In genomic region chr4:109408711-109409110, GRCh38 we compare ENCODE assay signal across 19 cellular contexts. TPM values are rescaled to one million over a fixed set of nuclear protein-coding genes. Genes with fewer than 3 reads are reported as not detected.
DNase-seq lines count a peak whose midpoint lies in the region; FAIRE-seq and TF ChIP-seq lines count a peak whose summit lies in the region.
"Had no signal": no experiment of that assay in that cellular context is flagged by ENCODE, and none has a peak within 500 bp of the region (broad histone marks: within the 10 kb centered on the region; RNA-seq: fewer than 3 reads in every experiment).

No MANE protein-coding gene starts in this region.

- H3K4me1 Mint-ChIP-seq in HFFc6 (ENCODE audit: low read depth): peaks cover 16% of the 10 kb centered on the region

- no peaks in the 10 kb centered on the region for H3K9me3 Mint-ChIP-seq in HFFc6

- peak overlapping the region; percentile 14; the same call in 1 of the 2 replicates for H3K4me3 Mint-ChIP-seq in HFFc6

- H3K4me1 ChIP-seq in keratinocyte (ENCODE audit: control insufficient read depth, extremely low read depth, insufficient read depth, low read length): peaks cover 7% of the 10 kb centered on the region
- H3K4me1 ChIP-seq in esophagus squamous epithelium: peaks cover 0 to 12% (median 0%) of the 10 kb centered on the region in 3 donors
- H3K4me1 ChIP-seq: SJSA1 had no signal

- H3K9ac ChIP-seq in keratinocyte (ENCODE audit: control insufficient read depth, extremely low read depth, insufficient read depth, low read length): no peak overlapping the region

- dilution Hi-C loops in keratinocyte (cut with MboI; ENCODE audit: extremely low pct_ligation_motif_present, low sequenced_read_pairs): no loop called here

- intact Hi-C loops in esophagus squamous epithelium (cut with DNase I): loop anchor here (10.0 kb wide), 1 partner anchor 574 kb away; no protein-coding TSS in a partner anchor

- H3K27me3 Mint-ChIP-seq in HFFc6 (ENCODE audit: insufficient read depth): no peaks in the 10 kb centered on the region

- TF ChIP-seq POLR2A in esophagus squamous epithelium (IDR thresholded peaks at IDR 0.05): no peak

- TF ChIP-seq CTCF in HFFc6 (IDR thresholded peaks at IDR 0.05) (no peak), keratinocyte (optimal IDR thresholded peaks at IDR 0.05 in 1 of 3, IDR thresholded peaks at IDR 0.05 in 1 of 3, conservative IDR thresholded peaks at IDR 0.05 in 1 of 3; ENCODE audit: extremely low read depth in 1 of 3, insufficient read depth in 2 of 3, low read length in 3 of 3) (no peak), esophagus squamous epithelium (IDR thresholded peaks at IDR 0.05) (no peak)

- H3K4me3 ChIP-seq in keratinocyte (ENCODE audit: control insufficient read depth in 2 of 3, extremely low read depth in 1 of 3, insufficient read depth in 2 of 3, low read depth in 1 of 3, low read length in 3 of 3) (no peak overlapping the region), esophagus squamous epithelium (no peak overlapping the region)
- H3K4me3 ChIP-seq: SJSA1 had no signal

- H2AFZ ChIP-seq in keratinocyte (ENCODE audit: control insufficient read depth, low read length): no peak overlapping the region

- H3K36me3 Mint-ChIP-seq in HFFc6 (ENCODE audit: low read depth): no peaks in the 10 kb centered on the region

- H3K79me2 ChIP-seq in keratinocyte (ENCODE audit: control insufficient read depth, insufficient read depth, low read length): no peaks in the 10 kb centered on the region

- FAIRE-seq in keratinocyte (lab: Jason Lieb, UNC): peak; percentile 44
- FAIRE-seq: A204.1 had no signal

- H3K27ac Mint-ChIP-seq in HFFc6: peak overlapping the region; percentile 50

- DNase-seq in EH (ENCODE audit: low read depth): peak; percentile 77
- peak; percentile 62 for DNase-seq in HFFc6
- DNase-seq in T1000 (lab: John Stamatoyannopoulos, UW): peak; percentile 54
- peak; percentile 4 for DNase-seq in keratinocyte (ENCODE audit: low read depth, low spot score)
- no peak for DNase-seq in HCEC 1CT
- no peak for DNase-seq in ureter (ENCODE audit: low spot score)
- DNase-seq in AG20443 (ENCODE audit: low spot score): no peak
- no peak for DNase-seq in esophagus squamous epithelium (lab: John Stamatoyannopoulos, UW)
- DNase-seq: C1 segment of cervical spinal cord; Karpas-422; NCI-H1105; NCI-H1694 treated with DMSO at 0.1 percent for 48 hours; NCI-H345; NCI-H69; NK-92 treated with Interleukin-12 subunit alpha and Interleukin-12 subunit beta, amount 100 ng/mL, for 24 hours; OCI-M1; SW 1271 had no signal

- H3K9me1 ChIP-seq in keratinocyte (ENCODE audit: control insufficient read depth, extremely low read depth, insufficient read depth, low read length): no peaks in the 10 kb centered on the region

- no peak overlapping the region for H3K4me2 ChIP-seq in keratinocyte (ENCODE audit: control insufficient read depth, extremely low read depth, insufficient read depth, low read depth, low read length)

- H3K27me3 ChIP-seq in keratinocyte (ENCODE audit: control insufficient read depth, extremely low read depth, insufficient read depth, low read length): no peaks in the 10 kb centered on the region
- no peaks in the 10 kb centered on the region for H3K27me3 ChIP-seq in esophagus squamous epithelium
- H3K27me3 ChIP-seq: SJSA1 had no signal

- no peak overlapping the region for H3K27ac ChIP-seq in keratinocyte (ENCODE audit: control insufficient read depth, insufficient read depth, low read length)
- no peak overlapping the region for H3K27ac ChIP-seq in esophagus squamous epithelium
- H3K27ac ChIP-seq: SJSA1 had no signal

- 72 to 80% methylated on average over 3 of the region's 3 CpGs for WGBS in esophagus squamous epithelium, 2 donors

- H3K36me3 ChIP-seq in keratinocyte (ENCODE audit: control insufficient read depth in 2 of 2, extremely low read depth in 1 of 2, insufficient read depth in 2 of 2, low read length in 2 of 2): no peaks in the 10 kb centered on the region
- H3K36me3 ChIP-seq in esophagus squamous epithelium: no peaks in the 10 kb centered on the region
- H3K36me3 ChIP-seq: SJSA1 had no signal

- H4K20me1 ChIP-seq in keratinocyte (ENCODE audit: control insufficient read depth, extremely low read depth, insufficient read depth, low read length): no peaks in the 10 kb centered on the region

- H3K9me3 ChIP-seq in keratinocyte (ENCODE audit: control insufficient read depth, low read depth, low read length) (no peaks in the 10 kb centered on the region), esophagus squamous epithelium (no peaks in the 10 kb centered on the region)
- H3K9me3 ChIP-seq: SJSA1 had no signal

RNA-seq across cellular contexts. Expression of gene SEC24B, which starts 24.9 kb away (rescaled TPM):
- 10 to 100 TPM; 27.2 to 36.6 (median 31.8) TPM for total RNA-seq in HFFc6 (2021; fragmentation: NEBNext Ultra II Directional; extraction: Animal tissue kit (Norgen Biotek cat#: 25700))
- 47.6 to 53.4 TPM (median 50.9 TPM) in 3 replicates for polyA plus RNA-seq in keratinocyte
- polyA plus RNA-seq in keratinocyte (2011; ENCODE audit: low read depth): 10.0 TPM
- 29.0 and 60.9 TPM in 2 replicates for polyA plus RNA-seq in keratinocyte (2011; cell fraction: cytosol; rRNA removed)
- polyA plus RNA-seq in keratinocyte (2011; cell fraction: nucleus; rRNA removed): 74.7 and 82.3 TPM in 2 replicates
- 21.7 and 23.2 TPM in 2 replicates for polyA plus RNA-seq in keratinocyte (2012; ENCODE audit: low replicate concordance)
- polyA minus RNA-seq in keratinocyte: 61.7 to 135 TPM (median 131 TPM) in 3 replicates
- polyA minus RNA-seq in keratinocyte (2011; cell fraction: cytosol; rRNA and poly(A)+ RNA removed): 33.8 TPM
- polyA minus RNA-seq in keratinocyte (2011; cell fraction: nucleus; rRNA and poly(A)+ RNA removed): 62.5 and 97.5 TPM in 2 replicates
- total RNA-seq in ureter (45.2 TPM), esophagus squamous epithelium (10 to 100 TPM; 20.4 to 38.5 (median 29.1) TPM)

Comparison
In these comparisons a context has a peak if more than half of its experiments do, and no peak if none do; other contexts are left out.
1. DNase-seq: peak in EH (single experiment), HFFc6 (single experiment), T1000 (single experiment) and keratinocyte (single experiment); none in HCEC 1CT (single experiment), ureter (single experiment), AG20443 (single experiment) and esophagus squamous epithelium (single experiment).